13 cellular contexts compared by ENCODE assay signal in genomic region chrX:82127228-82128123, GRCh38.
DNase-seq lines count a peak whose midpoint lies in the region; ATAC-seq lines count a peak whose summit lies in the region.
"Had no signal": no experiment of that assay in that cellular context is flagged by ENCODE, and none has a peak within 500 bp of the region (broad histone marks: within the 10 kb centered on the region; RNA-seq: fewer than 3 reads in every experiment).

No MANE protein-coding gene starts in this region.

- no peaks in the 10 kb centered on the region for H3K27me3 Mint-ChIP-seq in central memory CD8-positive, alpha-beta T cell
- H3K27me3 Mint-ChIP-seq: stimulated activated memory B cell treated with anti-CD40 and anti-IgM and Interleukin-4, amounts not matched to agents 10 μg/mL and 1 μg/mL and 100 μg/mL, for 72 hours had no signal

- peak overlapping the region; percentile 36 for H3K4me3 Mint-ChIP-seq in central memory CD8-positive, alpha-beta T cell
- H3K4me3 Mint-ChIP-seq: stimulated activated memory B cell treated with anti-CD40 and anti-IgM and Interleukin-4, amounts not matched to agents 10 μg/mL and 1 μg/mL and 100 μg/mL, for 72 hours had no signal

- DNase-seq in NOMO-1 treated with DMSO at 0.1 percent for 48 hours (lab: John Stamatoyannopoulos, UW; ENCODE audit: unreplicated experiment): peak; percentile 1
- no peak for DNase-seq in NOMO-1 treated with dmso at 0.1 percent for 144 hours (lab: John Stamatoyannopoulos, UW; ENCODE audit: unreplicated experiment)
- DNase-seq in central memory CD8-positive, alpha-beta T cell (ENCODE audit: low spot score in 2 of 2): no peak
- DNase-seq in HuH-7 (ENCODE audit: low spot score): no peak
- DNase-seq in mesenteric fat pad (ENCODE audit: low spot score): no peak
- no peak for DNase-seq in T-helper 9 cell
- DNase-seq: caudate nucleus, foreskin melanocyte, NCI-H2171 treated with DMSO at 0.1 percent for 48 hours, SK-N-SH had no signal

- H3K27ac Mint-ChIP-seq in central memory CD8-positive, alpha-beta T cell (ENCODE audit: low read depth): peak overlapping the region; percentile 39
- H3K27ac Mint-ChIP-seq: stimulated activated memory B cell treated with anti-CD40 and anti-IgM and Interleukin-4, amounts not matched to agents 10 μg/mL and 1 μg/mL and 100 μg/mL, for 72 hours had no signal

- peaks cover under 1% of the 10 kb centered on the region for H3K9me3 Mint-ChIP-seq in central memory CD8-positive, alpha-beta T cell

- no peaks in the 10 kb centered on the region for H3K36me3 Mint-ChIP-seq in central memory CD8-positive, alpha-beta T cell (ENCODE audit: insufficient read depth)
- H3K36me3 Mint-ChIP-seq: stimulated activated memory B cell treated with anti-CD40 and anti-IgM and Interleukin-4, amounts not matched to agents 10 μg/mL and 1 μg/mL and 100 μg/mL, for 72 hours had no signal

- H3K4me1 Mint-ChIP-seq in central memory CD8-positive, alpha-beta T cell: peaks cover 13% of the 10 kb centered on the region
- H3K4me1 Mint-ChIP-seq: stimulated activated memory B cell treated with anti-CD40 and anti-IgM and Interleukin-4, amounts not matched to agents 10 μg/mL and 1 μg/mL and 100 μg/mL, for 72 hours had no signal

- peak; percentile 95 for ATAC-seq in GM21526 (IDR thresholded peaks at IDR 0.05; ENCODE audit: low FRiP score, unreplicated experiment)
- peak; percentile 96 for ATAC-seq in HG03196 (IDR thresholded peaks at IDR 0.05; ENCODE audit: unreplicated experiment)
- ATAC-seq in central memory CD8-positive, alpha-beta T cell (replicated peaks; ENCODE audit: extremely low read depth, poor library complexity, severe bottlenecking): peak; percentile 72
- ATAC-seq: stimulated activated memory B cell treated with anti-CD40 and anti-IgM and Interleukin-4, amounts not matched to agents 10 μg/mL and 1 μg/mL and 100 μg/mL, for 72 hours had no signal
